ENCODE assay signal across 16 cellular contexts in genomic region chrX:87397103-87397886, GRCh38.
"Had no signal": no experiment of that assay in that cellular context is flagged by ENCODE, and none has a peak within 500 bp of the region (broad histone marks: within the 10 kb centered on the region; RNA-seq: fewer than 3 reads in every experiment).

No MANE protein-coding gene starts in this region.

- H3K4me1 ChIP-seq: breast epithelium, lower lobe of right lung, right atrium auricular region, suprapubic skin, transverse colon, uterus had no signal

- H3K27me3 ChIP-seq: right atrium auricular region, suprapubic skin, transverse colon, uterus had no signal

- H3K9me3 ChIP-seq: breast epithelium, lower lobe of right lung, suprapubic skin, transverse colon had no signal

- ATAC-seq: activated T-helper 17 cell treated with anti-CD3 and anti-CD28 coated beads, Interleukin-2, amount 50 U/mL, for 72 hours; lower lobe of right lung had no signal

- H3K36me3 ChIP-seq: breast epithelium, lower lobe of right lung, right atrium auricular region, suprapubic skin, transverse colon, uterus had no signal

- H3K4me3 ChIP-seq: breast epithelium, lower lobe of right lung, right atrium auricular region, suprapubic skin, transverse colon, uterus had no signal

- DNase-seq: activated B cell treated with CpG ODN at 0.5 μM for 24 hours; activated CD4-positive, alpha-beta memory T cell treated with anti-CD3 and anti-CD28 coated beads, Interleukin-2, amount 10 ng/mL, durations not matched to agents 7 days and 5 days; activated CD4-positive, alpha-beta T cell treated with anti-CD3 and anti-CD28 coated beads for 4 hours; activated naive CD4-positive, alpha-beta T cell; activated naive CD8-positive, alpha-beta T cell treated with anti-CD3 and anti-CD28 coated beads, Interleukin-2, amount 10 ng/mL, durations not matched to agents 7 days and 5 days; activated T-cell treated with anti-CD3 and anti-CD28 coated beads, Interleukin-2, amount 50 U/mL, for 1 hour; cerebellar nuclear complex; cortex of kidney; erythroblast; lower lobe of right lung; transverse colon; uterus had no signal

- H3K27ac ChIP-seq: breast epithelium, lower lobe of right lung, right atrium auricular region, suprapubic skin, transverse colon, uterus had no signal
